1 cellular context compared by ENCODE assay signal in genomic region chr19:36142046-36142445, GRCh38.
TF ChIP-seq lines count a peak whose summit lies in the region.

No MANE protein-coding gene starts in this region.

TF ChIP-seq in K562, 482 proteins besides CTCF, POLR2A, EP300 and RAD21:
- no peak for TF ChIP-seq IRF1 (CRISPR knock-in tag; IDR thresholded peaks at IDR 0.05; ENCODE audit: borderline replicate concordance)
- TF ChIP-seq ARNT (IDR thresholded peaks at IDR 0.05): no peak
- TF ChIP-seq ZNF76 (CRISPR knock-in tag; IDR thresholded peaks at IDR 0.05; ENCODE audit: borderline replicate concordance): no peak
- no peak for TF ChIP-seq ZBTB12 (CRISPR knock-in tag; IDR thresholded peaks at IDR 0.05)
